In genomic region chr7:94420321-94420720, GRCh38 we compare ENCODE assay signal across 1 cellular context.
TF ChIP-seq lines count a peak whose summit lies in the region.

No MANE protein-coding gene starts in this region.

TF ChIP-seq in WTC11, 78 proteins besides CTCF, POLR2A, EP300 and RAD21 (continued from another document):
- no peak for TF ChIP-seq PREB (CRISPR knock-in tag; IDR thresholded peaks at IDR 0.05; ENCODE audit: borderline replicate concordance)
- no peak for TF ChIP-seq TEAD1 (CRISPR knock-in tag; IDR thresholded peaks at IDR 0.05)
- TF ChIP-seq NFE2L1 (CRISPR knock-in tag; IDR thresholded peaks at IDR 0.05), result no peak
- TF ChIP-seq ZNF317 (CRISPR knock-in tag; IDR thresholded peaks at IDR 0.05; ENCODE audit: borderline replicate concordance, low read depth), result no peak
- TF ChIP-seq TP53 (CRISPR knock-in tag; IDR thresholded peaks at IDR 0.05), result no peak
- no peak for TF ChIP-seq EMX1 (CRISPR knock-in tag; IDR thresholded peaks at IDR 0.05)
- TF ChIP-seq RELA (CRISPR knock-in tag; IDR thresholded peaks at IDR 0.05; ENCODE audit: borderline replicate concordance), result no peak
- no peak for TF ChIP-seq AR (CRISPR knock-in tag; IDR thresholded peaks at IDR 0.05)
- no peak for TF ChIP-seq ATF3 (CRISPR knock-in tag; conservative IDR thresholded peaks at IDR 0.05)
- no peak for TF ChIP-seq ZNF425 (CRISPR knock-in tag; conservative IDR thresholded peaks at IDR 0.05)
- no peak for TF ChIP-seq SMAD4 (CRISPR knock-in tag; IDR thresholded peaks at IDR 0.05)
- no peak for TF ChIP-seq USF2 (CRISPR knock-in tag; IDR thresholded peaks at IDR 0.05)
- TF ChIP-seq ZNF232 (CRISPR knock-in tag; IDR thresholded peaks at IDR 0.05), result no peak
